8 cellular contexts compared by ENCODE assay signal in genomic region chr22:46267431-46268279, GRCh38. TPM values are rescaled to one million over a fixed set of nuclear protein-coding genes. Genes with fewer than 3 reads are reported as not detected.
A peak's percentile ranks its signal among the peaks of the same experiment; 100 is the strongest.
DNase-seq lines count a peak whose midpoint lies in the region; ATAC-seq and TF ChIP-seq lines count a peak whose summit lies in the region.

TTC38 (plus strand) TSS chr22:46268008; CDS start chr22:46268040, 32 bp downstream.

- TF ChIP-seq EP300 in transverse colon (IDR thresholded peaks at IDR 0.05; ENCODE audit: low read depth), result no peak

- no peaks in the 10 kb centered on the region for H3K9me3 ChIP-seq in transverse colon

- H3K27me3 Mint-ChIP-seq in activated naive CD4-positive, alpha-beta T cell treated with anti-CD3 and anti-CD28 coated beads, Interleukin-2, amount 10 ng/mL, durations not matched to agents 7 days and 5 days, result peaks cover 43% of the 10 kb centered on the region
- peaks cover 42% of the 10 kb centered on the region for H3K27me3 Mint-ChIP-seq in nephron (ENCODE audit: low read depth)

- in situ Hi-C loops in transverse colon (cut with MboI; ENCODE audit: low pct_ligation_motif_present in 1 of 4, low pct_unique_long_range_greater_than_20kb in 1 of 4, low sequenced_read_pairs in 3 of 4), result no loop called here

- CTCF ChIA-PET in activated naive CD4-positive, alpha-beta T cell treated with anti-CD3 and anti-CD28 coated beads, Interleukin-2, amount 10 ng/mL, durations not matched to agents 7 days and 5 days (lab: Charles Lee), result interaction anchor here (1.3 kb wide), 1 partner anchor 30 kb away, joined by 3 read pairs; no protein-coding TSS in a partner anchor

- peaks cover 20% of the 10 kb centered on the region for H3K4me1 Mint-ChIP-seq in activated naive CD4-positive, alpha-beta T cell treated with anti-CD3 and anti-CD28 coated beads, Interleukin-2, amount 10 ng/mL, durations not matched to agents 7 days and 5 days
- peaks cover 6% of the 10 kb centered on the region for H3K4me1 Mint-ChIP-seq in nephron

- peak; percentile 83 for TF ChIP-seq POLR2A in transverse colon (IDR thresholded peaks at IDR 0.05)

- DNase-seq in AML-193 (lab: John Stamatoyannopoulos, UW), result peak; percentile 68 to 75
- peak; percentile 43 to 80 for DNase-seq in HL-60 (ENCODE audit: low read depth in 1 of 2, low spot score in 1 of 2)
- DNase-seq in SHP77 treated with DMSO at 0.1 percent for 48 hours (lab: John Stamatoyannopoulos, UW), result peak; percentile 47
- peak; percentile 72 for DNase-seq in activated naive CD4-positive, alpha-beta T cell treated with anti-CD3 and anti-CD28 coated beads, Interleukin-2, amount 10 ng/mL, durations not matched to agents 7 days and 5 days
- peak; percentile 8 to 42 for DNase-seq in foreskin keratinocyte
- DNase-seq in transverse colon, result peak; percentile 94

- H3K36me3 ChIP-seq in transverse colon, result peaks cover 0 to 11% (median 3%) of the 10 kb centered on the region in 4 donors

- intact Hi-C loops in transverse colon (cut with DNase I; ENCODE audit: low total_unique reads), result no loop called here

- peaks cover 14% of the 10 kb centered on the region for H3K9me3 Mint-ChIP-seq in activated naive CD4-positive, alpha-beta T cell treated with anti-CD3 and anti-CD28 coated beads, Interleukin-2, amount 10 ng/mL, durations not matched to agents 7 days and 5 days
- H3K9me3 Mint-ChIP-seq in nephron, result peaks cover 27% of the 10 kb centered on the region

- H3K36me3 Mint-ChIP-seq in activated naive CD4-positive, alpha-beta T cell treated with anti-CD3 and anti-CD28 coated beads, Interleukin-2, amount 10 ng/mL, durations not matched to agents 7 days and 5 days, result peaks cover 16% of the 10 kb centered on the region
- peaks cover 29% of the 10 kb centered on the region for H3K36me3 Mint-ChIP-seq in nephron (ENCODE audit: low read depth)

- H3K27me3 ChIP-seq in HL-60 (ENCODE audit: insufficient read depth, poor library complexity, severe bottlenecking), result no peaks in the 10 kb centered on the region
- H3K27me3 ChIP-seq in foreskin keratinocyte, result peaks cover 11% of the 10 kb centered on the region
- no peaks in the 10 kb centered on the region for H3K27me3 ChIP-seq in transverse colon

- TF ChIP-seq CTCF in HL-60 (IDR thresholded peaks at IDR 0.05; ENCODE audit: insufficient read depth, low read length), result no peak
- no peak for TF ChIP-seq CTCF in foreskin keratinocyte (conservative IDR thresholded peaks at IDR 0.05)
- no peak for TF ChIP-seq CTCF in nephron (IDR thresholded peaks at IDR 0.05; ENCODE audit: unreplicated experiment in 3 of 3)
- no peak for TF ChIP-seq CTCF in transverse colon (IDR thresholded peaks at IDR 0.05)

- WGBS in transverse colon (ENCODE audit: low coverage in 1 of 2), 2 donors, result 1 to 11% methylated on average over 9 to 43 of the region's 74 CpGs

- peak within 1 kb of the TSS; percentile 84 for H3K4me3 Mint-ChIP-seq in activated naive CD4-positive, alpha-beta T cell treated with anti-CD3 and anti-CD28 coated beads, Interleukin-2, amount 10 ng/mL, durations not matched to agents 7 days and 5 days
- peak within 1 kb of the TSS; percentile 95 to 96 (median 96) for H3K4me3 Mint-ChIP-seq in nephron

- H3K4me3 ChIP-seq in HL-60 (replicated peaks; ENCODE audit: insufficient read depth, low read length) (peak within 1 kb of the TSS; percentile 77), transverse colon (peak within 1 kb of the TSS; percentile 74 to 87 (median 82))

- H3K4me1 ChIP-seq in foreskin keratinocyte, result no peaks in the 10 kb centered on the region
- peaks cover 9 to 52% (median 33%) of the 10 kb centered on the region in 4 donors for H3K4me1 ChIP-seq in transverse colon

- peak within 1 kb of the TSS; percentile 67 for H3K27ac Mint-ChIP-seq in activated naive CD4-positive, alpha-beta T cell treated with anti-CD3 and anti-CD28 coated beads, Interleukin-2, amount 10 ng/mL, durations not matched to agents 7 days and 5 days
- peak within 1 kb of the TSS; percentile 69 to 85 (median 75) for H3K27ac Mint-ChIP-seq in nephron

- H3K27ac ChIP-seq in HL-60 (replicated peaks), result no peak within 1 kb of the TSS; the same call in 1 of the 2 replicates
- no peak within 1 kb of the TSS for H3K27ac ChIP-seq in foreskin keratinocyte
- peak within 1 kb of the TSS; percentile 88 to 93 (median 90) for H3K27ac ChIP-seq in transverse colon

- peak; percentile 76 for ATAC-seq in GM18909 (IDR thresholded peaks at IDR 0.05; ENCODE audit: poor library complexity, unreplicated experiment)
- peak; percentile 73 for ATAC-seq in foreskin keratinocyte

RNA-seq across cellular contexts. Expression of gene TTC38, which starts in this region (rescaled TPM):
- 14.7 and 15.6 TPM in 2 replicates for total RNA-seq in foreskin keratinocyte
- 10.8 and 11.7 TPM in 2 replicates for polyA plus RNA-seq in foreskin keratinocyte
- 100 to 1,000 TPM; 167 to 316 (median 292) TPM for total RNA-seq in transverse colon

Comparison
In these comparisons a context has a peak if more than half of its experiments do, and no peak if none do; other contexts are left out.
1. RNA of gene TTC38 (total RNA-seq): 167 to 316 TPM in transverse colon; 14.7 to 15.6 TPM in foreskin keratinocyte; every median in the first group is over 10 times any median in the second.
2. DNase-seq: peak in every context shown above with its lines; median percentile 94 in transverse colon; 72 in activated naive CD4-positive, alpha-beta T cell treated with anti-CD3 and anti-CD28 coated beads, Interleukin-2, amount 10 ng/mL, durations not matched to agents 7 days and 5 days; 72 in AML-193; 62 in HL-60; 47 in SHP77 treated with DMSO at 0.1 percent for 48 hours; 25 in foreskin keratinocyte.
3. H3K27ac ChIP-seq: peak in transverse colon (4 of 4); none in HL-60 (single experiment) and foreskin keratinocyte (single experiment).